16 cellular contexts compared by ENCODE assay signal in genomic region chr5:78650562-78650930, GRCh38.
"Had no signal": no experiment of that assay in that cellular context is flagged by ENCODE, and none has a peak within 500 bp of the region (broad histone marks: within the 10 kb centered on the region; RNA-seq: fewer than 3 reads in every experiment).

No MANE protein-coding gene starts in this region.

- H3K4me3 Mint-ChIP-seq: activated CD4-positive, alpha-beta memory T cell treated with anti-CD3 and anti-CD28 coated beads for 36 hours had no signal

- H3K36me3 Mint-ChIP-seq: activated CD4-positive, alpha-beta memory T cell treated with anti-CD3 and anti-CD28 coated beads for 36 hours; activated naive CD8-positive, alpha-beta T cell treated with anti-CD3 and anti-CD28 coated beads for 36 hours; neural progenitor cell had no signal

- H3K9me3 ChIP-seq: colonic mucosa, thyroid gland, vagina had no signal

- H2AFZ ChIP-seq: neural progenitor cell, parathyroid adenoma had no signal

- H3K9ac ChIP-seq: neural progenitor cell, parathyroid adenoma had no signal

- DNase-seq: activated CD4-positive, alpha-beta memory T cell treated with anti-CD3 and anti-CD28 coated beads for 36 hours; activated CD4-positive, alpha-beta T cell treated with anti-CD3 and anti-CD28 coated beads for 1 hour; activated gamma-delta T cell; activated naive CD8-positive, alpha-beta T cell treated with anti-CD3 and anti-CD28 coated beads for 36 hours; activated T-cell treated with anti-CD3 and anti-CD28 coated beads, Interleukin-2, amount 50 U/mL, for 4 hours; anterior cingulate cortex; colonic mucosa; foreskin melanocyte; head of caudate nucleus; left colon; thyroid gland had no signal

- H3K79me2 ChIP-seq: parathyroid adenoma had no signal

- H3K4me3 ChIP-seq: colonic mucosa, neural progenitor cell, skin epidermis, thyroid gland, vagina had no signal

- H3K27ac ChIP-seq: colonic mucosa, neural progenitor cell, parathyroid adenoma, skin epidermis, thyroid gland had no signal

- H3K36me3 ChIP-seq: colonic mucosa, neural progenitor cell, thyroid gland, vagina had no signal

- H3K27ac Mint-ChIP-seq: activated CD4-positive, alpha-beta memory T cell treated with anti-CD3 and anti-CD28 coated beads for 36 hours; activated naive CD8-positive, alpha-beta T cell treated with anti-CD3 and anti-CD28 coated beads for 36 hours; T-helper 2 cell treated with Interferon-gamma antibody and Interleukin-4, amounts not matched to agents 5 μg/mL and 100 μg/mL, for 36 hours had no signal

- H3K9me3 Mint-ChIP-seq: activated CD4-positive, alpha-beta memory T cell treated with anti-CD3 and anti-CD28 coated beads for 36 hours; activated naive CD8-positive, alpha-beta T cell treated with anti-CD3 and anti-CD28 coated beads for 36 hours; activated T-cell treated with anti-CD3 and anti-CD28 coated beads, Interleukin-2, amount 50 U/mL, for 4 hours; neural progenitor cell; T-helper 2 cell treated with Interferon-gamma antibody and Interleukin-4, amounts not matched to agents 5 μg/mL and 100 μg/mL, for 36 hours had no signal

- H3K27me3 ChIP-seq: colonic mucosa, neural progenitor cell, thyroid gland, vagina had no signal

- ATAC-seq: activated T-cell treated with anti-CD3 and anti-CD28 coated beads, Interleukin-2, amount 50 U/mL, for 4 hours; left colon had no signal
